19 cellular contexts compared by ENCODE assay signal in the genomic region with DNA sequence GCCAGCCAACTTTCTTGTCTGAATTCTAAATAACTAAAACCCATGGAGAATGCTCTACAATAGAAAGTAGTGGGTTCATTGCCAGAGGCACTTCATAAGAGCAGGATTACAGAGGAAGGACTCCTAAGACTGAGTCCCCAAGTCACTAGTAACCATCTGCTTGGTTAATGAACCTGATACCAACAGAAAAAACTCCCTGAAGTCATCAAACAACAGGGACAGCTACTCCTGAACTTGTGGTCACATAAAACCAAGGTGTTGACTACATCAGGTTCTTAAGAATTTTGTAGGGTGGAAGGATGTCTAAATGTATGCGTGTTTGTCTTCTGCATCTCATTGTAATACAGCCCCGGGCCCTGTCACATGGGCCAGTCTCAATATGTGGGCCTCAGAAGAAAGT.
DNase-seq lines count a peak whose midpoint lies in the region; ATAC-seq, FAIRE-seq and TF ChIP-seq lines count a peak whose summit lies in the region.
"Had no signal": no experiment of that assay in that cellular context is flagged by ENCODE, and none has a peak within 500 bp of the region (broad histone marks: within the 10 kb centered on the region; RNA-seq: fewer than 3 reads in every experiment).

No MANE protein-coding gene starts in this region.

- FAIRE-seq in HTR-8/SVneo (lab: Jason Lieb, UNC) = no peak
- FAIRE-seq: A549 had no signal

- H3K27me3 Mint-ChIP-seq in activated naive CD8-positive, alpha-beta T cell treated with anti-CD3 and anti-CD28 coated beads, Interleukin-2, amount 50 U/mL, for 24 hours = peaks cover 11% of the 10 kb centered on the region

- peaks cover 6% of the 10 kb centered on the region for H3K9me3 Mint-ChIP-seq in activated naive CD8-positive, alpha-beta T cell treated with anti-CD3 and anti-CD28 coated beads, Interleukin-2, amount 50 U/mL, for 24 hours

- H3K27ac Mint-ChIP-seq in activated naive CD8-positive, alpha-beta T cell treated with anti-CD3 and anti-CD28 coated beads, Interleukin-2, amount 50 U/mL, for 24 hours = peak overlapping the region; percentile 90
- H3K27ac Mint-ChIP-seq: IgD-negative memory B cell had no signal

- ATAC-seq in activated naive CD8-positive, alpha-beta T cell treated with anti-CD3 and anti-CD28 coated beads, Interleukin-2, amount 50 U/mL, for 24 hours = peak; percentile 87
- ATAC-seq in foreskin keratinocyte = no peak
- ATAC-seq: A549 had no signal

- no peaks in the 10 kb centered on the region for H3K27me3 ChIP-seq in foreskin keratinocyte

- peak; percentile 1 to 24 for DNase-seq in activated CD4-positive, alpha-beta T cell treated with anti-CD3 and anti-CD28 coated beads, Interleukin-2, amount 50 U/mL, for 48 hours
- no peak for DNase-seq in activated CD4-positive, alpha-beta T cell treated with anti-CD3 and anti-CD28 coated beads for 1 hour
- DNase-seq in stimulated activated CD4-positive, alpha-beta T cell treated with anti-CD3 and anti-CD28 coated beads, Interleukin-1b, Interleukin-23, amount 100 ng/mL, for 48 hours = peak; percentile 37
- DNase-seq in stimulated activated CD4-positive, alpha-beta T cell treated with anti-CD3 and anti-CD28 coated beads, Interleukin-4, amount 100 ng/mL, for 24 hours = no peak
- DNase-seq in activated naive CD8-positive, alpha-beta T cell treated with anti-CD3 and anti-CD28 coated beads, Interleukin-2, amount 50 U/mL, for 24 hours = peak; percentile 6
- DNase-seq in foreskin keratinocyte (no peak), HTR-8/SVneo (ENCODE audit: insufficient read length, low spot score) (no peak), GM19238 (ENCODE audit: insufficient read length, low spot score) (no peak)
- DNase-seq: C1 segment of cervical spinal cord, DMS79 treated with DMSO at 0.1 percent for 48 hours, Kasumi-1, MM.1S, NCI-H1092 treated with DMSO at 0.1 percent for 48 hours, NCI-H1694, NCI-H69 had no signal

- no peak for TF ChIP-seq CTCF in foreskin keratinocyte (conservative IDR thresholded peaks at IDR 0.05)

- H3K27ac ChIP-seq in foreskin keratinocyte = no peak overlapping the region
- H3K27ac ChIP-seq: A549, RWPE1 had no signal

- no peak overlapping the region for H3K4me3 Mint-ChIP-seq in activated naive CD8-positive, alpha-beta T cell treated with anti-CD3 and anti-CD28 coated beads, Interleukin-2, amount 50 U/mL, for 24 hours
- H3K4me3 Mint-ChIP-seq: IgD-negative memory B cell had no signal

- no peaks in the 10 kb centered on the region for H3K36me3 Mint-ChIP-seq in activated naive CD8-positive, alpha-beta T cell treated with anti-CD3 and anti-CD28 coated beads, Interleukin-2, amount 50 U/mL, for 24 hours (ENCODE audit: low read depth)
- H3K36me3 Mint-ChIP-seq: IgD-negative memory B cell had no signal

- H3K4me1 Mint-ChIP-seq in activated naive CD8-positive, alpha-beta T cell treated with anti-CD3 and anti-CD28 coated beads, Interleukin-2, amount 50 U/mL, for 24 hours = peaks cover 36% of the 10 kb centered on the region
- H3K4me1 Mint-ChIP-seq: IgD-negative memory B cell had no signal

- H3K4me1 ChIP-seq in foreskin keratinocyte = no peaks in the 10 kb centered on the region
- H3K4me1 ChIP-seq: A549, HAP-1 had no signal

Comparison
In these comparisons a context has a peak if more than half of its experiments do, and no peak if none do; other contexts are left out.
1. DNase-seq: peak in activated CD4-positive, alpha-beta T cell treated with anti-CD3 and anti-CD28 coated beads, Interleukin-2, amount 50 U/mL, for 48 hours (2 of 2), stimulated activated CD4-positive, alpha-beta T cell treated with anti-CD3 and anti-CD28 coated beads, Interleukin-1b, Interleukin-23, amount 100 ng/mL, for 48 hours (single experiment) and activated naive CD8-positive, alpha-beta T cell treated with anti-CD3 and anti-CD28 coated beads, Interleukin-2, amount 50 U/mL, for 24 hours (single experiment); none in activated CD4-positive, alpha-beta T cell treated with anti-CD3 and anti-CD28 coated beads for 1 hour (single experiment), stimulated activated CD4-positive, alpha-beta T cell treated with anti-CD3 and anti-CD28 coated beads, Interleukin-4, amount 100 ng/mL, for 24 hours (single experiment), foreskin keratinocyte (0 of 2), HTR-8/SVneo (single experiment) and GM19238 (single experiment).